8 cellular contexts compared by ENCODE assay signal in the genomic region with DNA sequence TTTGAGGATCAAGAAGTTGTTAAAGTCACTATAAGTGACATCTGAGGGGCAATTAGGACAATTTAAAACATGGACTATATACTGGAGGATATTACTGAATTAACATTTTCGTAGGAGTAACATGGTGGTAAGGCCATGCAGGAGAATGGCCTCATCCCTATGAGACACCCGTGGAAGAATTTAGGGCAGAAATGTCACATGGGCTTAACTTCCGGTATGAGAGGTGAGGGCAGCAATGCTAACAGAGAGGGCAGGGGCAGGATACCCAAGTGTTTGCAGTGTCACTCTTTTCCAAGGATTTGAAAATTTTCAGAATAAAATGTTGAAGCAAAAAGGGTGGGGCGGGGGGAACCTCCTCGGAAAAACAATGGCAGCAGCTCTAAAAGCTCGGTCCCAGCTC. TPM values are rescaled to one million over a fixed set of nuclear protein-coding genes. Genes with fewer than 3 reads are reported as not detected.
DNase-seq lines count a peak whose midpoint lies in the region; ATAC-seq and TF ChIP-seq lines count a peak whose summit lies in the region.

No MANE protein-coding gene starts in this region.

- POLR2A ChIA-PET in AG04450 (lab: Yijun Ruan, JAX) = interaction anchor here (0.6 to 3.5 kb wide), 4 partner anchors 19 to 126 kb away, joined by 3 to 10 read pairs (median 4); no protein-coding TSS in a partner anchor

- H3K4me3 Mint-ChIP-seq in HFFc6 = peak overlapping the region; percentile 29; the same call in 1 of the 2 replicates
- peak overlapping the region; percentile 83 for H3K4me3 Mint-ChIP-seq in natural killer cell

- intact Hi-C loops in colonic mucosa (cut with DNase I) = no loop called here
- intact Hi-C loops in natural killer cell (cut with micrococcal nuclease) = no loop called here

- H3K27me3 Mint-ChIP-seq in HFFc6 (ENCODE audit: insufficient read depth) (peaks cover 1% of the 10 kb centered on the region), natural killer cell (ENCODE audit: low read depth in 2 of 2) (no peaks in the 10 kb centered on the region)

- H3K9me3 ChIP-seq in AG04450 (ENCODE audit: control insufficient read depth, insufficient read depth, low read length) = no peaks in the 10 kb centered on the region
- no peaks in the 10 kb centered on the region for H3K9me3 ChIP-seq in colonic mucosa

- H3K36me3 Mint-ChIP-seq in HFFc6 (ENCODE audit: low read depth) = peaks cover 10% of the 10 kb centered on the region
- H3K36me3 Mint-ChIP-seq in natural killer cell = no peaks in the 10 kb centered on the region

- H3K4me1 ChIP-seq in colonic mucosa = peaks cover 17% of the 10 kb centered on the region

- H3K27ac Mint-ChIP-seq in HFFc6 (peak overlapping the region; percentile 80), natural killer cell (peak overlapping the region; percentile 84 to 90)

- peak overlapping the region in 1 of 2 donors; percentile 22 for H3K9ac ChIP-seq in colonic mucosa (ENCODE audit: low read depth in 2 of 2, low read length in 2 of 2)

- H3K4me3 ChIP-seq in AG04450 (ENCODE audit: low read depth, low read length) (no peak overlapping the region), colonic mucosa (no peak overlapping the region)

- peaks cover 55% of the 10 kb centered on the region for H3K4me1 Mint-ChIP-seq in HFFc6 (ENCODE audit: low read depth)
- peaks cover 78 to 87% of the 10 kb centered on the region in 2 donors for H3K4me1 Mint-ChIP-seq in natural killer cell

- DNase-seq in AG04450 (ENCODE audit: low read depth, low spot score) (no peak), HFFc6 (no peak), colonic mucosa (no peak), natural killer cell (no peak), NCI-H345 (lab: John Stamatoyannopoulos, UW) (no peak), iPS-NIHi7 (ENCODE audit: extremely low spot score) (no peak)

- H3K27me3 ChIP-seq in AG04450 (ENCODE audit: control insufficient read depth, insufficient read depth, low read length) (no peaks in the 10 kb centered on the region), colonic mucosa (no peaks in the 10 kb centered on the region)

- peak overlapping the region; percentile 89 for H3K27ac ChIP-seq in AG04450 (ENCODE audit: low read depth, low read length)
- peak overlapping the region; percentile 48 for H3K27ac ChIP-seq in colonic mucosa

- TF ChIP-seq CTCF in AG04450 (IDR thresholded peaks at IDR 0.05; ENCODE audit: low read depth, low read length) (no peak), HFFc6 (IDR thresholded peaks at IDR 0.05) (no peak), colonic mucosa (IDR thresholded peaks at IDR 0.05) (no peak), natural killer cell (IDR thresholded peaks at IDR 0.05) (no peak)

- CTCF ChIA-PET in AG04450 (lab: Charles Lee) = interaction anchor here (0.9 to 12.8 kb wide), 2 partner anchors 13 to 267 kb away, joined by 5 to 72 read pairs; no protein-coding TSS in a partner anchor

- H3K9me3 Mint-ChIP-seq in HFFc6 (no peaks in the 10 kb centered on the region), natural killer cell (no peaks in the 10 kb centered on the region)

- ATAC-seq in natural killer cell (no peak), GM19395 (IDR thresholded peaks at IDR 0.05; ENCODE audit: unreplicated experiment) (no peak), HG02623 (IDR thresholded peaks at IDR 0.05; ENCODE audit: unreplicated experiment) (no peak)

- no peaks in the 10 kb centered on the region for H3K36me3 ChIP-seq in colonic mucosa

RNA-seq across cellular contexts. Expression of a gene that starts 23.6 kb away (rescaled TPM):
- 62.6 and 81.9 TPM in 2 replicates for polyA plus RNA-seq in AG04450 (2011; rRNA removed)
- 45.8 and 76.4 TPM in 2 replicates for polyA minus RNA-seq in AG04450 (2011; rRNA and poly(A)+ RNA removed)
- total RNA-seq in HFFc6 (2021; fragmentation: NEBNext Ultra II Directional; extraction: Animal tissue kit (Norgen Biotek cat#: 25700)) = 10 to 100 TPM; 57.6 to 80.9 (median 70.4) TPM
- total RNA-seq in colonic mucosa (10 to 100 TPM; 52.1 to 62.7 TPM), natural killer cell (10 to 100 TPM; 73.9 to 95.2 (median 89.7) TPM)

RNA-seq across cellular contexts. Expression of a gene that starts 40.2 kb away (rescaled TPM):
- 2.7 and 2.8 TPM in 2 replicates for polyA plus RNA-seq in AG04450 (2011; rRNA removed)
- 0.83 and 1.2 TPM in 2 replicates for polyA minus RNA-seq in AG04450 (2011; rRNA and poly(A)+ RNA removed)
- 1 to 10 TPM; 2.2 to 2.7 (median 2.3) TPM for total RNA-seq in HFFc6 (2021; fragmentation: NEBNext Ultra II Directional; extraction: Animal tissue kit (Norgen Biotek cat#: 25700))
- total RNA-seq in colonic mucosa = 10 to 100 TPM in 1 of 2 donors, 1 to 10 TPM in 1; 9.3 to 15.0 TPM
- 10 to 100 TPM; 34.0 to 41.6 (median 38.3) TPM for total RNA-seq in natural killer cell

RNA-seq across cellular contexts. Expression of a gene that starts 49.6 kb away (rescaled TPM):
- 2.5 and 2.6 TPM in 2 replicates for polyA plus RNA-seq in AG04450 (2011; rRNA removed)
- polyA minus RNA-seq in AG04450 (2011; rRNA and poly(A)+ RNA removed) = 2.1 TPM in 2 replicates
- total RNA-seq in HFFc6 (2021; fragmentation: NEBNext Ultra II Directional; extraction: Animal tissue kit (Norgen Biotek cat#: 25700)) = 1 to 10 TPM; 1.8 to 2.4 (median 1.9) TPM
- total RNA-seq in colonic mucosa (1 to 10 TPM; 4.0 to 4.7 TPM), natural killer cell (10 to 100 TPM; 21.1 to 26.3 (median 24.2) TPM)

RNA-seq across cellular contexts. Expression of a gene that starts 50.7 kb away (rescaled TPM):
- polyA plus RNA-seq in AG04450 (2011; rRNA removed) = 168 and 272 TPM in 2 replicates
- polyA minus RNA-seq in AG04450 (2011; rRNA and poly(A)+ RNA removed) = 14.4 and 26.5 TPM in 2 replicates
- 100 to 1,000 TPM; 277 to 334 (median 300) TPM for total RNA-seq in HFFc6 (2021; fragmentation: NEBNext Ultra II Directional; extraction: Animal tissue kit (Norgen Biotek cat#: 25700))
- total RNA-seq in colonic mucosa (100 to 1,000 TPM; 188 to 228 TPM), natural killer cell (100 to 1,000 TPM; 111 to 115 (median 113) TPM)
